In the genomic region with DNA sequence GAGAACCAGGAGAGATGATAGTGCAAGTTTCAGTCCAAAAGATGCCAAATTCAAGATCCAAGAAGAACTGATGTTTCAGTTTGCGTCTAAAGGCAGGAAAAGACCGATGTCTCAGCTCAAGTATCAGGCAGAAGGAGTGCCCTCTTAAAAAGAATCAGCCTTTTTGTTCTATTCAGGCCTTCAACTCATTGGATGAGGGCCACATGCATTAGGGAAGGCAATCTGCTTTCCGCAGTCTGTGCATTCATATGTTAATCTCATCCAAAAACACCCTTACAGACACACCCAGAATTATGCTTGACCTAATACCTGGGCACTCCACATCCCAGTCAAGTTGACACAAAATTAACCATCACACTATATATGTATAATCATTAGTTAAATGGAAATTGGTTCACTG, we compare ENCODE assay signal across 1 cellular context.
TF ChIP-seq lines count a peak whose summit lies in the region.

No MANE protein-coding gene starts in this region.

TF ChIP-seq in SK-N-SH, 30 proteins besides CTCF, POLR2A, EP300 and RAD21:
- TF ChIP-seq FOXJ3 (CRISPR knock-in tag; IDR thresholded peaks at IDR 0.05), result no peak
- no peak for TF ChIP-seq GABPA (IDR thresholded peaks at IDR 0.05; ENCODE audit: low read depth)
- no peak for TF ChIP-seq RCOR1 (IDR thresholded peaks at IDR 0.05; ENCODE audit: low read length)
- TF ChIP-seq MXI1 (IDR thresholded peaks at IDR 0.05; ENCODE audit: low read depth, low read length), result no peak
- TF ChIP-seq ELF1 (IDR thresholded peaks at IDR 0.05), result no peak
- TF ChIP-seq, protein P1, sequence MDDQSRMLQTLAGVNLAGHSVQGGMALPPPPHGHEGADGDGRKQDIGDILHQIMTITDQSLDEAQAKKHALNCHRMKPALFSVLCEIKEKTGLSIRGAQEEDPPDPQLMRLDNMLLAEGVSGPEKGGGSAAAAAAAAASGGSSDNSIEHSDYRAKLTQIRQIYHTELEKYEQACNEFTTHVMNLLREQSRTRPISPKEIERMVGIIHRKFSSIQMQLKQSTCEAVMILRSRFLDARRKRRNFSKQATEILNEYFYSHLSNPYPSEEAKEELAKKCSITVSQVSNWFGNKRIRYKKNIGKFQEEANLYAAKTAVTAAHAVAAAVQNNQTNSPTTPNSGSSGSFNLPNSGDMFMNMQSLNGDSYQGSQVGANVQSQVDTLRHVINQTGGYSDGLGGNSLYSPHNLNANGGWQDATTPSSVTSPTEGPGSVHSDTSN (IDR thresholded peaks at IDR 0.05), result no peak
